Comparison of ENCODE assay signal across 25 cellular contexts in the genomic region with DNA sequence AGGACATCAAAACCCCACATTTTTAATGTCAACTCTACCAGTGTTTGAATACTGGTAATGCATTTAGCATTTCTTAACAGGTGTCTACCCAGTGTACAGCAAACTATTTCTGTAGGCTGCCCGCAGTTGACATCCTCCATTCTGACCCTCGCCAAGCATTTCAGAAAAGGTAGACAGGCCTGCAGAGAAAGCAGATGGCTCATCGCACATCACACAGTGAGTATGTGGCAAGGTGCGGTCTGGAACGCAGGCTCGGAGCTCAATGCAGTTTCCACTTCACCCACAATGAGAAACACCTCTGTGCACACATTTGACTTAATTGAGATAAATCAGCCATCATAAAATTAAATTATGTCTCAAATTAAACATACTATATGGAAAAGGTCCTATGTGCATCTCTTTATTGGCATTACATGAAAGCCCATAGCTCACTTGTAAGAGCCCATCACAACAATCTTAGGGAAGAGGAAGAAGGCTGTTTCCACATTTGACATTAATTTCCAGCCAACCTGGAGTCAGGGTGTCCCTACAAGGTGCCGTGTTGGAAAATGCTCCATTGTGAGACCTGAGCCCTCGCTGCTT.
"Had no signal": no experiment of that assay in that cellular context is flagged by ENCODE, and none has a peak within 500 bp of the region (broad histone marks: within the 10 kb centered on the region; RNA-seq: fewer than 3 reads in every experiment).

No MANE protein-coding gene starts in this region.

- H3K4me1 ChIP-seq: left lung, lower lobe of right lung, right atrium auricular region, right lobe of liver, stomach, testis, thyroid gland, transverse colon, upper lobe of left lung, vagina had no signal

- H3K9me3 ChIP-seq: left lung, lower lobe of right lung, ovary, right atrium auricular region, right lobe of liver, testis, thyroid gland, transverse colon, upper lobe of left lung, vagina had no signal

- H3K36me3 Mint-ChIP-seq: naive thymus-derived CD8-positive, alpha-beta T cell; stimulated activated naive B cell treated with anti-CD40 and anti-IgM and Interleukin-4, amounts not matched to agents 10 μg/mL and 1 μg/mL and 100 μg/mL, for 72 hours had no signal

- H3K4me3 Mint-ChIP-seq: naive thymus-derived CD8-positive, alpha-beta T cell; nephron progenitor cell; stimulated activated naive B cell treated with anti-CD40 and anti-IgM and Interleukin-4, amounts not matched to agents 10 μg/mL and 1 μg/mL and 100 μg/mL, for 72 hours had no signal

- H3K27ac Mint-ChIP-seq: naive thymus-derived CD8-positive, alpha-beta T cell; nephron progenitor cell; progenitor cell of endocrine pancreas; stimulated activated naive B cell treated with anti-CD40 and anti-IgM and Interleukin-4, amounts not matched to agents 10 μg/mL and 1 μg/mL and 100 μg/mL, for 72 hours had no signal

- H3K27ac ChIP-seq: left lung, lower lobe of right lung, ovary, right atrium auricular region, right lobe of liver, stomach, testis, thyroid gland, transverse colon, upper lobe of left lung, vagina had no signal

- H3K4me3 ChIP-seq: left lung, lower lobe of right lung, ovary, right atrium auricular region, right lobe of liver, smooth muscle cell, stomach, testis, thyroid gland, transverse colon, upper lobe of left lung, vagina had no signal

- H3K27me3 ChIP-seq: left lung, ovary, right atrium auricular region, right lobe of liver, stomach, testis, thyroid gland, transverse colon, upper lobe of left lung, vagina had no signal

- H3K27me3 Mint-ChIP-seq: stimulated activated naive B cell treated with anti-CD40 and anti-IgM and Interleukin-4, amounts not matched to agents 10 μg/mL and 1 μg/mL and 100 μg/mL, for 72 hours had no signal

- H3K4me1 Mint-ChIP-seq: naive thymus-derived CD8-positive, alpha-beta T cell; stimulated activated naive B cell treated with anti-CD40 and anti-IgM and Interleukin-4, amounts not matched to agents 10 μg/mL and 1 μg/mL and 100 μg/mL, for 72 hours had no signal

- H3K36me3 ChIP-seq: left lung, lower lobe of right lung, ovary, right atrium auricular region, right lobe of liver, stomach, thyroid gland, transverse colon, upper lobe of left lung, vagina had no signal

- DNase-seq: islet precursor cell; left cardiac atrium; left lung; lower lobe of right lung; mammary epithelial cell; mesenchymal stem cell; naive thymus-derived CD8-positive, alpha-beta T cell; nephron progenitor cell; ovary; right lobe of liver; stimulated activated CD4-positive, alpha-beta T cell treated with anti-CD3 and anti-CD28 coated beads, Interleukin-1b, Interleukin-23, amount 100 ng/mL, for 48 hours; stimulated activated CD4-positive, alpha-beta T cell treated with anti-CD3 and anti-CD28 coated beads, Interleukin-2, amount 100 ng/mL, for 48 hours; stimulated activated CD4-positive, alpha-beta T cell treated with anti-CD3 and anti-CD28 coated beads, Interleukin-4, amount 100 ng/mL, for 4 hours; stimulated activated CD8-positive, alpha-beta memory T cell treated with anti-CD3 and anti-CD28 coated beads, Interleukin-4, amount 100 ng/mL, for 48 hours; stimulated activated naive B cell treated with anti-CD40 and anti-IgM and Interleukin-4, amounts not matched to agents 10 μg/mL and 1 μg/mL and 100 μg/mL, for 72 hours; stimulated activated naive CD8-positive, alpha-beta T cell treated with anti-CD3 and anti-CD28 coated beads, Interleukin-15, Interleukin-2, amounts not matched to agents 100 U/mL and 50 U/mL, for 24 hours; stomach; testis; thyroid gland; transverse colon; upper lobe of left lung had no signal

- H3K4me2 ChIP-seq: smooth muscle cell had no signal
